ENCODE assay signal across 8 cellular contexts in the genomic region with DNA sequence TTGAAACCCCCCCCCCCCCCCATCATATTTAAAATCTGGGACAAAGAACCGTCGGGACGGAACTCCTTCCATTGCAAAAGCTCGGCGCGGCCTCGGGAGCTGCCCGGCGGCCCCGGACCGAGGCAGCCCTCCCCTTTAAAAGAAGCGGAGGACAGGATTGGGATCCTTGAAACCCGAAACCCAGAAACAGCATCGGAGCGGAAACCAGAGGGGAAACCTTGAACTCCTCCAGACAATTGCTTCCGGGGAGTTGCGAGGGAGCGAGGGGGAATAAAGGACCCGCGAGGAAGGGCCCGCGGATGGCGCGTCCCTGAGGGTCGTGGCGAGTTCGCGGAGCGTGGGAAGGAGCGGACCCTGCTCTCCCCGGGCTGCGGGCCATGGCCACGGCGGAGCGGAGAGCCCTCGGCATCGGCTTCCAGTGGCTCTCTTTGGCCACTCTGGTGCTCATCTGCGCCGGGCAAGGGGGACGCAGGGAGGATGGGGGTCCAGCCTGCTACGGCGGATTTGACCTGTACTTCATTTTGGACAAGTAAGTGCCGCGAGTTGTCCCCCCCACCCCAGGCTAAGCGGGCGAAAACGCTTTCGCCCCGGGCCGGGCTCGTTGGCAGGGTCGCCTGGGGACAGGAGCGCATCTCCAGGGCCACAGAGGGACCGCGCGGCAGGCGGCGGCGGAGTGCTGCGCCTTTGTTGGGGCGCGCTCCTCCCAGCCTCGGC. TPM values are rescaled to one million over a fixed set of nuclear protein-coding genes. Genes with fewer than 3 reads are reported as not detected.
DNase-seq lines count a peak whose midpoint lies in the region; ATAC-seq and TF ChIP-seq lines count a peak whose summit lies in the region.

A gene (plus strand): TSS at position 57 of the 714 bp plus-strand sequence. CDS start 321 bp downstream, at position 378.

- H3K9ac ChIP-seq in neural cell (ENCODE audit: low read length), result peak within 1 kb of the TSS; percentile 86

- no peaks in the 10 kb centered on the region for H4K20me1 ChIP-seq in neural cell (ENCODE audit: insufficient read depth)

- peaks cover 40% of the 10 kb centered on the region for H3K79me2 ChIP-seq in neural cell (replicated peaks; ENCODE audit: insufficient read depth, low read length)

- peak; percentile 6 for DNase-seq in activated T-cell treated with anti-CD3 and anti-CD28 coated beads for 48 hours (ENCODE audit: low read depth)
- DNase-seq in activated T-cell treated with anti-CD3 and anti-CD28 coated beads for 4 hours, result no peak
- DNase-seq in NCI-H2171 (lab: John Stamatoyannopoulos, UW), result peak; percentile 83
- DNase-seq in activated T-helper 2 cell treated with anti-CD3 and anti-CD28 coated beads, Interferon-gamma antibody, Interleukin-2, Interleukin-4, amounts not matched to agents 10 μg/mL and 5 μg/mL and 100 μg/mL, durations not matched to agents 14 hours and 24 hours and 36 hours (ENCODE audit: low spot score), result no peak
- DNase-seq in germinal center (ENCODE audit: low spot score), result peak; percentile 22

- H3K4me3 ChIP-seq in neural cell (ENCODE audit: low read length), result peak within 1 kb of the TSS; percentile 94

- no peaks in the 10 kb centered on the region for H3K36me3 Mint-ChIP-seq in activated T-helper 2 cell treated with anti-CD3 and anti-CD28 coated beads, Interferon-gamma antibody, Interleukin-2, Interleukin-4, amounts not matched to agents 10 μg/mL and 5 μg/mL and 100 μg/mL, durations not matched to agents 14 hours and 24 hours and 36 hours (ENCODE audit: low read depth)

- peak within 1 kb of the TSS; percentile 75 for H3K4me3 Mint-ChIP-seq in activated T-helper 2 cell treated with anti-CD3 and anti-CD28 coated beads, Interferon-gamma antibody, Interleukin-2, Interleukin-4, amounts not matched to agents 10 μg/mL and 5 μg/mL and 100 μg/mL, durations not matched to agents 14 hours and 24 hours and 36 hours (ENCODE audit: low read depth)

- H3K27me3 ChIP-seq in neural cell (ENCODE audit: insufficient read depth, low read depth, low read length), result no peaks in the 10 kb centered on the region

- no peaks in the 10 kb centered on the region for H3K9me2 ChIP-seq in neural cell (ENCODE audit: insufficient read depth, low read length)

- peak; percentile 4 for TF ChIP-seq RAD21 in neural cell (conservative IDR thresholded peaks at IDR 0.05)

- peaks cover 64% of the 10 kb centered on the region for H3K27me3 Mint-ChIP-seq in activated T-helper 2 cell treated with anti-CD3 and anti-CD28 coated beads, Interferon-gamma antibody, Interleukin-2, Interleukin-4, amounts not matched to agents 10 μg/mL and 5 μg/mL and 100 μg/mL, durations not matched to agents 14 hours and 24 hours and 36 hours (ENCODE audit: low read depth)

- H3K27ac Mint-ChIP-seq in activated T-helper 2 cell treated with anti-CD3 and anti-CD28 coated beads, Interferon-gamma antibody, Interleukin-2, Interleukin-4, amounts not matched to agents 10 μg/mL and 5 μg/mL and 100 μg/mL, durations not matched to agents 14 hours and 24 hours and 36 hours, result no peak within 1 kb of the TSS

- H3K27ac ChIP-seq in neural cell (ENCODE audit: low read length), result peak within 1 kb of the TSS; percentile 68

- H2AFZ ChIP-seq in neural cell (ENCODE audit: low read depth, low read length), result peak within 1 kb of the TSS; percentile 92

- H3K4me1 Mint-ChIP-seq in activated T-helper 2 cell treated with anti-CD3 and anti-CD28 coated beads, Interferon-gamma antibody, Interleukin-2, Interleukin-4, amounts not matched to agents 10 μg/mL and 5 μg/mL and 100 μg/mL, durations not matched to agents 14 hours and 24 hours and 36 hours (ENCODE audit: low read depth), result peaks cover 10% of the 10 kb centered on the region

- H3K9me3 ChIP-seq in neural cell (ENCODE audit: low read length), result no peaks in the 10 kb centered on the region

- no peak for TF ChIP-seq EP300 in neural cell (conservative IDR thresholded peaks at IDR 0.05; ENCODE audit: poor library complexity, severe bottlenecking)

- peak; percentile 18 for TF ChIP-seq CTCF in neural cell (IDR thresholded peaks at IDR 0.05; ENCODE audit: poor library complexity, severe bottlenecking)

- H3K36me3 ChIP-seq in neural cell (ENCODE audit: insufficient read depth, low read length), result no peaks in the 10 kb centered on the region

- no peak for ATAC-seq in GM18498 (IDR thresholded peaks at IDR 0.05; ENCODE audit: unreplicated experiment)
- no peak for ATAC-seq in HG03571 (IDR thresholded peaks at IDR 0.05; ENCODE audit: unreplicated experiment)

- intact Hi-C loops in activated T-helper 2 cell treated with anti-CD3 and anti-CD28 coated beads, Interferon-gamma antibody, Interleukin-2, Interleukin-4, amounts not matched to agents 10 μg/mL and 5 μg/mL and 100 μg/mL, durations not matched to agents 14 hours and 24 hours and 36 hours (cut with micrococcal nuclease), result loop anchor here (5.0 to 10.0 kb wide), 3 partner anchors 71 to 548 kb away; a partner anchor contains a TSS

- H3K9me3 Mint-ChIP-seq in activated T-helper 2 cell treated with anti-CD3 and anti-CD28 coated beads, Interferon-gamma antibody, Interleukin-2, Interleukin-4, amounts not matched to agents 10 μg/mL and 5 μg/mL and 100 μg/mL, durations not matched to agents 14 hours and 24 hours and 36 hours, result no peaks in the 10 kb centered on the region

- H3K4me2 ChIP-seq in neural cell (ENCODE audit: low read length), result peak within 1 kb of the TSS; percentile 45

- H3F3A ChIP-seq in neural cell (ENCODE audit: insufficient read depth, low read length, poor library complexity, severe bottlenecking), result no peaks in the 10 kb centered on the region

TF ChIP-seq in neural cell, 6 proteins besides CTCF, POLR2A, EP300 and RAD21:
- TF ChIP-seq POLR2AphosphoS5 (IDR thresholded peaks at IDR 0.05) (peak; percentile 39), TAF1 (IDR thresholded peaks at IDR 0.05; ENCODE audit: low read depth) (no peak), MXI1 (conservative IDR thresholded peaks at IDR 0.05; ENCODE audit: poor library complexity, severe bottlenecking) (peak; percentile 50)
TF ChIP-seq in neural cell: peak in this region for 2.

RNA-seq across cellular contexts. Expression of the gene that starts here (rescaled TPM):
- 0.05 TPM in 1 of 2 replicates, not detected in the other for total RNA-seq in activated T-helper 2 cell treated with anti-CD3 and anti-CD28 coated beads, Interferon-gamma antibody, Interleukin-2, Interleukin-4, amounts not matched to agents 10 μg/mL and 5 μg/mL and 100 μg/mL, durations not matched to agents 14 hours and 24 hours and 36 hours
- polyA plus RNA-seq in neural cell, result 4.9 and 5.2 TPM in 2 replicates
- 16.6 and 17.8 TPM in 2 replicates for polyA minus RNA-seq in neural cell

Comparison
In these comparisons a context has a peak if more than half of its experiments do, and no peak if none do; other contexts are left out.
1. DNase-seq: peak in activated T-cell treated with anti-CD3 and anti-CD28 coated beads for 48 hours (single experiment), NCI-H2171 (single experiment) and germinal center (single experiment); none in activated T-cell treated with anti-CD3 and anti-CD28 coated beads for 4 hours (single experiment) and activated T-helper 2 cell treated with anti-CD3 and anti-CD28 coated beads, Interferon-gamma antibody, Interleukin-2, Interleukin-4, amounts not matched to agents 10 μg/mL and 5 μg/mL and 100 μg/mL, durations not matched to agents 14 hours and 24 hours and 36 hours (single experiment).